Comparison of ENCODE assay signal across 1 cellular context in the genomic region with DNA sequence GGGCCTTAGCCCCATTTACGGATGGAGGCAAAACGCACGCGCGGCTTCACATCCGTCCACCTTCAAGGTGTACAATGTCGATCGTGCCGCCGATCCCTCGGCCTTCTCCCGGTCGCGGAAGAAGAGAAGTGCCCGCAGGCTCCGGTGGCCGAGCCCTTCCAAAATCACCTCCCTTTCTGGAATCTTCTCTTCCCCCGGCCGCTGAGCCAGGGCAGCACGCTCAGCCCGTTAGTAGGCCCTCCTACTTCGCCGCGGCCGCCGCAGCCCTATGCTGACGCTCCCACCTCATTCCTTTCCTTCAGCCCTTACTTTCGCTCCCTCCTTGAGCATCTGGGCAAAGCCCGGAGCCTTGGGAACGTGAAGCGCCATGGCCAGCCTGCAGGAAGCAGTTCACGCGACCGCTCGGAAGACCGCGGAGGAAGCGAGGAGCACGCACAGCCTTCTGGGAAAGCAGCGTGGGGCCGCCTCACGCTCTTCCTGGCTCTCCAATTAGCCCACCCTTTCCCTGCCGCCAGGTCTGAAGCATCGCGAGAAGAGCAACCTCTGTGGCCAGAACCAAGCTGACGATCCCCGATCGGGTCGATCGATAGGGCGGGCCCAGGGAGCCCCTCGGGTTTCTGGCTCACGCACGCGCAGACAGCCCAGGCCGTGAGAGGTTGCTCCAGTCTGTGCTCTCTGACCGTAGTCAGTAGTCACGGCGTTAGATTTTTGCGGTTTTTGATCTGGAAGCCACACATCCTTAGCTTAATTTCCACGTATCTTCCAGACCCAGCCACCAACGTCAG.
TF ChIP-seq lines count a peak whose summit lies in the region.

A gene with protein sequence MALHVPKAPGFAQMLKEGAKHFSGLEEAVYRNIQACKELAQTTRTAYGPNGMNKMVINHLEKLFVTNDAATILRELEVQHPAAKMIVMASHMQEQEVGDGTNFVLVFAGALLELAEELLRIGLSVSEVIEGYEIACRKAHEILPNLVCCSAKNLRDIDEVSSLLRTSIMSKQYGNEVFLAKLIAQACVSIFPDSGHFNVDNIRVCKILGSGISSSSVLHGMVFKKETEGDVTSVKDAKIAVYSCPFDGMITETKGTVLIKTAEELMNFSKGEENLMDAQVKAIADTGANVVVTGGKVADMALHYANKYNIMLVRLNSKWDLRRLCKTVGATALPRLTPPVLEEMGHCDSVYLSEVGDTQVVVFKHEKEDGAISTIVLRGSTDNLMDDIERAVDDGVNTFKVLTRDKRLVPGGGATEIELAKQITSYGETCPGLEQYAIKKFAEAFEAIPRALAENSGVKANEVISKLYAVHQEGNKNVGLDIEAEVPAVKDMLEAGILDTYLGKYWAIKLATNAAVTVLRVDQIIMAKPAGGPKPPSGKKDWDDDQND (minus strand): TSS at position 427 of the 785 bp plus-strand sequence. CDS start 58 bp downstream, at position 369.

TF ChIP-seq in HepG2, 621 proteins besides CTCF, POLR2A, EP300 and RAD21 (continued from another document and continues in another):
- TF ChIP-seq, protein P1, sequence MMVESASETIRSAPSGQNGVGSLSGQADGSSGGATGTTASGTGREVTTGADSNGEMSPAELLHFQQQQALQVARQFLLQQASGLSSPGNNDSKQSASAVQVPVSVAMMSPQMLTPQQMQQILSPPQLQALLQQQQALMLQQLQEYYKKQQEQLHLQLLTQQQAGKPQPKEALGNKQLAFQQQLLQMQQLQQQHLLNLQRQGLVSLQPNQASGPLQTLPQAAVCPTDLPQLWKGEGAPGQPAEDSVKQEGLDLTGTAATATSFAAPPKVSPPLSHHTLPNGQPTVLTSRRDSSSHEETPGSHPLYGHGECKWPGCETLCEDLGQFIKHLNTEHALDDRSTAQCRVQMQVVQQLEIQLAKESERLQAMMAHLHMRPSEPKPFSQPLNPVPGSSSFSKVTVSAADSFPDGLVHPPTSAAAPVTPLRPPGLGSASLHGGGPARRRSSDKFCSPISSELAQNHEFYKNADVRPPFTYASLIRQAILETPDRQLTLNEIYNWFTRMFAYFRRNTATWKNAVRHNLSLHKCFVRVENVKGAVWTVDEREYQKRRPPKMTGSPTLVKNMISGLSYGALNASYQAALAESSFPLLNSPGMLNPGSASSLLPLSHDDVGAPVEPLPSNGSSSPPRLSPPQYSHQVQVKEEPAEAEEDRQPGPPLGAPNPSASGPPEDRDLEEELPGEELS (CRISPR knock-in tag; IDR thresholded peaks at IDR 0.05) = peak; percentile 56; the same call in 1 of the 2 replicates
- TF ChIP-seq MBNL3 (CRISPR knock-in tag; conservative IDR thresholded peaks at IDR 0.05) (no peak), ZNF101 (CRISPR knock-in tag; IDR thresholded peaks at IDR 0.05; ENCODE audit: borderline replicate concordance, low read depth) (no peak), MIER3 (CRISPR knock-in tag; IDR thresholded peaks at IDR 0.05; ENCODE audit: borderline replicate concordance) (peak; percentile 64; the same call in 1 of the 2 replicates), ZNF207 (IDR thresholded peaks at IDR 0.05; ENCODE audit: borderline replicate concordance) (no peak), CBX5 (CRISPR knock-in tag; IDR thresholded peaks at IDR 0.05; ENCODE audit: borderline replicate concordance) (peak; percentile 94), MAFF (IDR thresholded peaks at IDR 0.05; ENCODE audit: low read depth, low read length) (no peak), GMEB2 (CRISPR knock-in tag; IDR thresholded peaks at IDR 0.05; ENCODE audit: low read depth) (peak; percentile 89), ZNF33A (CRISPR knock-in tag; IDR thresholded peaks at IDR 0.05; ENCODE audit: borderline replicate concordance) (no peak), ZNF430 (CRISPR knock-in tag; IDR thresholded peaks at IDR 0.05) (no peak; the same call in 1 of the 2 replicates), MTF2 (CRISPR knock-in tag; IDR thresholded peaks at IDR 0.05; ENCODE audit: borderline replicate concordance) (peak; percentile 50; the same call in 1 of the 2 replicates), ZFP41 (CRISPR knock-in tag; IDR thresholded peaks at IDR 0.05; ENCODE audit: borderline replicate concordance) (no peak), BRCA1 (CRISPR knock-in tag; IDR thresholded peaks at IDR 0.05) (0 out of 2 replicates have a peak, but pooled peaks have one; percentile 62), KAT2B (IDR thresholded peaks at IDR 0.05; ENCODE audit: borderline replicate concordance, low read depth, low read length) (no peak), ZSCAN21 (CRISPR knock-in tag; IDR thresholded peaks at IDR 0.05; ENCODE audit: borderline replicate concordance) (no peak), ZNF484 (CRISPR knock-in tag; IDR thresholded peaks at IDR 0.05; ENCODE audit: borderline replicate concordance, low read depth) (0 out of 2 replicates have a peak, but pooled peaks have one; percentile 68), NKX3-1 (CRISPR knock-in tag; IDR thresholded peaks at IDR 0.05) (peak; percentile 72; the same call in 1 of the 2 replicates), HNRNPK (IDR thresholded peaks at IDR 0.05; ENCODE audit: low read depth, low read length, poor library complexity, severe bottlenecking) (no peak), ZNF773 (CRISPR knock-in tag; IDR thresholded peaks at IDR 0.05; ENCODE audit: borderline replicate concordance) (no peak; the same call in 1 of the 2 replicates), SAP130 (CRISPR knock-in tag; IDR thresholded peaks at IDR 0.05; ENCODE audit: low read depth) (peak; percentile 94), RBM39 (IDR thresholded peaks at IDR 0.05; ENCODE audit: low read depth, low read length, poor library complexity, severe bottlenecking) (peak; percentile 68), ZNF891 (CRISPR knock-in tag; IDR thresholded peaks at IDR 0.05) (peak; percentile 94), SIN3A (IDR thresholded peaks at IDR 0.05; ENCODE audit: borderline replicate concordance, low read depth, low read length) (peak; percentile 41; the same call in 1 of the 2 replicates), PAWR (CRISPR knock-in tag; IDR thresholded peaks at IDR 0.05; ENCODE audit: borderline replicate concordance) (peak; percentile 54; the same call in 1 of the 2 replicates), CCDC6 (CRISPR knock-in tag; IDR thresholded peaks at IDR 0.05) (peak; percentile 45; the same call in 1 of the 2 replicates), SNRNP70 (IDR thresholded peaks at IDR 0.05; ENCODE audit: low read depth, low read length) (no peak), HES4 (CRISPR knock-in tag; IDR thresholded peaks at IDR 0.05; ENCODE audit: borderline replicate concordance) (no peak; the same call in 1 of the 2 replicates), HDAC1 (CRISPR knock-in tag; IDR thresholded peaks at IDR 0.05) (peak; percentile 83), ZNF768 (CRISPR knock-in tag; IDR thresholded peaks at IDR 0.05) (peak; percentile 71), HNF1B (CRISPR knock-in tag; IDR thresholded peaks at IDR 0.05) (peak; percentile 92), ZNF558 (CRISPR knock-in tag; IDR thresholded peaks at IDR 0.05; ENCODE audit: borderline replicate concordance) (0 out of 2 replicates have a peak, but pooled peaks have one; percentile 17), KAT8 (CRISPR knock-in tag; IDR thresholded peaks at IDR 0.05) (peak; percentile 94), KLF9 (CRISPR knock-in tag; IDR thresholded peaks at IDR 0.05; ENCODE audit: low read depth) (no peak), MBD4 (IDR thresholded peaks at IDR 0.05; ENCODE audit: borderline replicate concordance, low read length) (no peak), NAIF1 (CRISPR knock-in tag; IDR thresholded peaks at IDR 0.05; ENCODE audit: borderline replicate concordance) (peak; percentile 9; the same call in 1 of the 2 replicates), ARID2 (CRISPR knock-in tag; IDR thresholded peaks at IDR 0.05; ENCODE audit: borderline replicate concordance) (0 out of 2 replicates have a peak, but pooled peaks have one; percentile 24), POLR2AphosphoS2 (IDR thresholded peaks at IDR 0.05; ENCODE audit: low read depth, low read length) (peak; percentile 73; the same call in 1 of the 2 replicates), TAF15 (IDR thresholded peaks at IDR 0.05; ENCODE audit: low read depth, low read length, poor library complexity, severe bottlenecking) (no peak), ZNF510 (CRISPR knock-in tag; IDR thresholded peaks at IDR 0.05; ENCODE audit: low read depth) (peak; percentile 65; the same call in 1 of the 2 replicates), CEBPG (CRISPR knock-in tag; IDR thresholded peaks at IDR 0.05) (peak; percentile 5; the same call in 1 of the 2 replicates), TARDBP (CRISPR knock-in tag; IDR thresholded peaks at IDR 0.05) (peak; percentile 86), ZNF766 (CRISPR knock-in tag; IDR thresholded peaks at IDR 0.05; ENCODE audit: borderline replicate concordance) (peak; percentile 75; the same call in 1 of the 2 replicates), ZNF713 (CRISPR knock-in tag; IDR thresholded peaks at IDR 0.05) (no peak), ZSCAN29 (CRISPR knock-in tag; conservative IDR thresholded peaks at IDR 0.05) (0 out of 2 replicates have a peak, but pooled peaks have one; percentile 54), ZNF605 (CRISPR knock-in tag; IDR thresholded peaks at IDR 0.05) (peak; percentile 88; the same call in 1 of the 2 replicates)
- TF ChIP-seq, protein P2, sequence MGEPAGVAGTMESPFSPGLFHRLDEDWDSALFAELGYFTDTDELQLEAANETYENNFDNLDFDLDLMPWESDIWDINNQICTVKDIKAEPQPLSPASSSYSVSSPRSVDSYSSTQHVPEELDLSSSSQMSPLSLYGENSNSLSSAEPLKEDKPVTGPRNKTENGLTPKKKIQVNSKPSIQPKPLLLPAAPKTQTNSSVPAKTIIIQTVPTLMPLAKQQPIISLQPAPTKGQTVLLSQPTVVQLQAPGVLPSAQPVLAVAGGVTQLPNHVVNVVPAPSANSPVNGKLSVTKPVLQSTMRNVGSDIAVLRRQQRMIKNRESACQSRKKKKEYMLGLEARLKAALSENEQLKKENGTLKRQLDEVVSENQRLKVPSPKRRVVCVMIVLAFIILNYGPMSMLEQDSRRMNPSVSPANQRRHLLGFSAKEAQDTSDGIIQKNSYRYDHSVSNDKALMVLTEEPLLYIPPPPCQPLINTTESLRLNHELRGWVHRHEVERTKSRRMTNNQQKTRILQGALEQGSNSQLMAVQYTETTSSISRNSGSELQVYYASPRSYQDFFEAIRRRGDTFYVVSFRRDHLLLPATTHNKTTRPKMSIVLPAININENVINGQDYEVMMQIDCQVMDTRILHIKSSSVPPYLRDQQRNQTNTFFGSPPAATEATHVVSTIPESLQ (CRISPR knock-in tag; conservative IDR thresholded peaks at IDR 0.05) = no peak
- TF ChIP-seq, protein P3, sequence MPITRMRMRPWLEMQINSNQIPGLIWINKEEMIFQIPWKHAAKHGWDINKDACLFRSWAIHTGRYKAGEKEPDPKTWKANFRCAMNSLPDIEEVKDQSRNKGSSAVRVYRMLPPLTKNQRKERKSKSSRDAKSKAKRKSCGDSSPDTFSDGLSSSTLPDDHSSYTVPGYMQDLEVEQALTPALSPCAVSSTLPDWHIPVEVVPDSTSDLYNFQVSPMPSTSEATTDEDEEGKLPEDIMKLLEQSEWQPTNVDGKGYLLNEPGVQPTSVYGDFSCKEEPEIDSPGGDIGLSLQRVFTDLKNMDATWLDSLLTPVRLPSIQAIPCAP (CRISPR knock-in tag; IDR thresholded peaks at IDR 0.05; ENCODE audit: low read depth) = no peak
- TF ChIP-seq, protein P4, sequence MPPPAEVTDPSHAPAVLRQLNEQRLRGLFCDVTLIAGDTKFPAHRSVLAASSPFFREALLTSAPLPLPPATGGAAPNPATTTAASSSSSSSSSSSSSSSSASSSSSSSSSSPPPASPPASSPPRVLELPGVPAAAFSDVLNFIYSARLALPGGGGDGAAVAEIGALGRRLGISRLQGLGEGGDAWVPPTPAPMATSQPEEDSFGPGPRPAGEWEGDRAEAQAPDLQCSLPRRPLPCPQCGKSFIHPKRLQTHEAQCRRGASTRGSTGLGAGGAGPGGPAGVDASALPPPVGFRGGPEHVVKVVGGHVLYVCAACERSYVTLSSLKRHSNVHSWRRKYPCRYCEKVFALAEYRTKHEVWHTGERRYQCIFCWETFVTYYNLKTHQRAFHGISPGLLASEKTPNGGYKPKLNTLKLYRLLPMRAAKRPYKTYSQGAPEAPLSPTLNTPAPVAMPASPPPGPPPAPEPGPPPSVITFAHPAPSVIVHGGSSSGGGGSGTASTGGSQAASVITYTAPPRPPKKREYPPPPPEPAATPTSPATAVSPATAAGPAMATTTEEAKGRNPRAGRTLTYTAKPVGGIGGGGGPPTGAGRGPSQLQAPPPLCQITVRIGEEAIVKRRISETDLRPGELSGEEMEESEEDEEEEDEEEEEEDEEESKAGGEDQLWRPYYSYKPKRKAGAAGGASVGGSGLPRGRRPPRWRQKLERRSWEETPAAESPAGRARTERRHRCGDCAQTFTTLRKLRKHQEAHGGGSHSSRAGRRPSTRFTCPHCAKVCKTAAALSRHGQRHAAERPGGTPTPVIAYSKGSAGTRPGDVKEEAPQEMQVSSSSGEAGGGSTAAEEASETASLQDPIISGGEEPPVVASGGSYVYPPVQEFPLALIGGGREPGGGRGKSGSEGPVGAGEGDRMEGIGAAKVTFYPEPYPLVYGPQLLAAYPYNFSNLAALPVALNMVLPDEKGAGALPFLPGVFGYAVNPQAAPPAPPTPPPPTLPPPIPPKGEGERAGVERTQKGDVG (CRISPR knock-in tag; IDR thresholded peaks at IDR 0.05; ENCODE audit: borderline replicate concordance) = no peak
